9 cellular contexts compared by ENCODE assay signal in the genomic region with DNA sequence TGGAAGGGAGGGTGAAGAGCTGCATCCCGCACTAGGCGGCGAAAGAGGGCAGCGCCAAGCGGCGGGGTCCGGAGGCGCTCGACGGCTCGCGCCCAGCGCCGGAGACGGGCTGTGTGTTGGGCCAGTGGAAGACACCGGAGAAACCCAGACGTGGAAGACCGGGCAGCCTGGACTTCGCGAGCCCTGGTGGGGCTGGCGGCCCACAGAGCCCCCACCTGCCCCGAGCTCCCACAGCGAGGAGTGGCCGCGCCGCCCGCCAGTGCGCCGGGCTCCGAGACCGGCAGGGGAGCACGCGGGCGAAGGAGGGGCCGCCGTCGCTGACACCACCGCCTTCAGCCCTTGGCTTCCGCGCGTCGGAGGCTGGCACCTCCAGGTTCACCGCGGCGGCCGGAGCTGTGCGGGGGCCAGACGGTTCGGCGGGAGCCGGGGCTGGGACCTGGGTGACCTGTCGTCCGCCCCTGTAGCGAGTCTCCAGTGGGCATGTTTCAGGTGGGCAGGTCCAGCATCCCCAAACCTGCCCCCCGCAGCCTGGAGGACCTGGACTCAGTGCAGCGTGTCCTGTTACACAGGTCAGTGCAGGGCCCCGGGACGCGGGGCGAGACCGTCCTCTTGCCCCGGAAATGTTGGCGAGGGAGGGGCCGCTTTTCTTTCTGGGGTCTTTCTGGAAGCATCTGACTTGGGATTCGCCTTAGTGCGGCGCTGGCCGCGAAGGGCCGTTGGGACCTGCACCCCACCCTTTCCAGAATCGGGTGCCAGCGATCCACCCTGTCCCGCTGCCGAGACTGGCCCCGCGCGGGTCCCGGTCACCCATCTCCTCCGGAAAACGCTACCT. TPM values are rescaled to one million over a fixed set of nuclear protein-coding genes. Genes with fewer than 3 reads are reported as not detected.
DNase-seq lines count a peak whose midpoint lies in the region; ATAC-seq and TF ChIP-seq lines count a peak whose summit lies in the region.
"Had no signal": no experiment of that assay in that cellular context is flagged by ENCODE, and none has a peak within 500 bp of the region (broad histone marks: within the 10 kb centered on the region; RNA-seq: fewer than 3 reads in every experiment).

No MANE protein-coding gene starts in this region.

- peaks cover 51% of the 10 kb centered on the region for H3K27me3 Mint-ChIP-seq in activated naive CD8-positive, alpha-beta T cell treated with anti-CD3 and anti-CD28 coated beads, Interleukin-2, amount 10 ng/mL, durations not matched to agents 7 days and 5 days

- H3K27me3 ChIP-seq in psoas muscle (ENCODE audit: insufficient read depth in 3 of 3, low read length in 2 of 3) = peaks cover 0 to 34% (median 4%) of the 10 kb centered on the region in 3 donors
- H3K27me3 ChIP-seq: BLaER1 had no signal

- H3K4me1 Mint-ChIP-seq in activated naive CD8-positive, alpha-beta T cell treated with anti-CD3 and anti-CD28 coated beads, Interleukin-2, amount 10 ng/mL, durations not matched to agents 7 days and 5 days = peaks cover 3% of the 10 kb centered on the region

- DNase-seq in DMS53 (lab: John Stamatoyannopoulos, UW) (peak; percentile 82), DMS53 treated with DMSO at 0.1 percent for 48 hours (lab: John Stamatoyannopoulos, UW; ENCODE audit: unreplicated experiment) (no peak), hepatic stellate cell (ENCODE audit: low spot score) (peak; percentile 18), psoas muscle (peak; percentile 26 to 49), NCI-H1694 treated with DMSO at 0.1 percent for 48 hours (lab: John Stamatoyannopoulos, UW) (no peak)
- peak; percentile 36 for DNase-seq in activated naive CD8-positive, alpha-beta T cell treated with anti-CD3 and anti-CD28 coated beads, Interleukin-2, amount 10 ng/mL, durations not matched to agents 7 days and 5 days
- DNase-seq in stimulated activated naive CD4-positive, alpha-beta T cell (lab: John Stamatoyannopoulos, UW) = no peak

- no peaks in the 10 kb centered on the region for H3K36me3 Mint-ChIP-seq in activated naive CD8-positive, alpha-beta T cell treated with anti-CD3 and anti-CD28 coated beads, Interleukin-2, amount 10 ng/mL, durations not matched to agents 7 days and 5 days

- no peak overlapping the region for H3K27ac ChIP-seq in psoas muscle
- H3K27ac ChIP-seq: BLaER1 had no signal

- WGBS in psoas muscle, 3 donors = 1% methylated on average over 60 to 80 of the region's 80 CpGs

- H3K36me3 ChIP-seq in psoas muscle (ENCODE audit: insufficient read depth in 1 of 2, low read depth in 1 of 2) = no peaks in the 10 kb centered on the region
- H3K36me3 ChIP-seq: BLaER1 had no signal

- H3K9me3 ChIP-seq in psoas muscle = no peaks in the 10 kb centered on the region

- ATAC-seq in HG03521 (IDR thresholded peaks at IDR 0.05; ENCODE audit: unreplicated experiment) (peak; percentile 67), psoas muscle (peak; percentile 54 to 83 (median 75))
- ATAC-seq in activated naive CD8-positive, alpha-beta T cell treated with anti-CD3 and anti-CD28 coated beads, Interleukin-2, amount 10 ng/mL, durations not matched to agents 7 days and 5 days (ENCODE audit: low read depth) = peak; percentile 75

- peaks cover 4% of the 10 kb centered on the region for H3K9me3 Mint-ChIP-seq in activated naive CD8-positive, alpha-beta T cell treated with anti-CD3 and anti-CD28 coated beads, Interleukin-2, amount 10 ng/mL, durations not matched to agents 7 days and 5 days

- H3K4me3 Mint-ChIP-seq in activated naive CD8-positive, alpha-beta T cell treated with anti-CD3 and anti-CD28 coated beads, Interleukin-2, amount 10 ng/mL, durations not matched to agents 7 days and 5 days = peak overlapping the region; percentile 65

- TF ChIP-seq CTCF in psoas muscle (IDR thresholded peaks at IDR 0.05) = no peak

- POLR2A ChIA-PET in activated naive CD8-positive, alpha-beta T cell treated with anti-CD3 and anti-CD28 coated beads, Interleukin-2, amount 10 ng/mL, durations not matched to agents 7 days and 5 days (lab: Charles Lee) = no interaction called here

- H3K4me1 ChIP-seq in psoas muscle = no peaks in the 10 kb centered on the region

- H3K27ac Mint-ChIP-seq in activated naive CD8-positive, alpha-beta T cell treated with anti-CD3 and anti-CD28 coated beads, Interleukin-2, amount 10 ng/mL, durations not matched to agents 7 days and 5 days = no peak overlapping the region

- H3K4me3 ChIP-seq in psoas muscle = peak overlapping the region; percentile 69
- H3K4me3 ChIP-seq: BLaER1 had no signal

- intact Hi-C loops in psoas muscle (cut with DNase I) = no loop called here

RNA-seq across cellular contexts. Expression of a gene that starts 9.6 kb away (rescaled TPM):
- total RNA-seq in activated naive CD8-positive, alpha-beta T cell treated with anti-CD3 and anti-CD28 coated beads, Interleukin-2, amount 10 ng/mL, durations not matched to agents 7 days and 5 days = under 1 TPM; 0.06 to 0.17 TPM
- total RNA-seq in psoas muscle = 1 to 10 TPM; 2.0 to 4.5 (median 2.3) TPM
- polyA plus RNA-seq in psoas muscle = 1 to 10 TPM; 1.3 to 2.0 (median 1.5) TPM

Comparison
In these comparisons a context has a peak if more than half of its experiments do, and no peak if none do; other contexts are left out.
1. DNase-seq: peak in DMS53 (single experiment), activated naive CD8-positive, alpha-beta T cell treated with anti-CD3 and anti-CD28 coated beads, Interleukin-2, amount 10 ng/mL, durations not matched to agents 7 days and 5 days (single experiment), hepatic stellate cell (single experiment) and psoas muscle (2 of 2); none in DMS53 treated with DMSO at 0.1 percent for 48 hours (single experiment), NCI-H1694 treated with DMSO at 0.1 percent for 48 hours (single experiment) and stimulated activated naive CD4-positive, alpha-beta T cell (0 of 6).
2. Peak in every context shown above with its lines, with median percentiles within 50 percentile points of each other: ATAC-seq.